In the genomic region with DNA sequence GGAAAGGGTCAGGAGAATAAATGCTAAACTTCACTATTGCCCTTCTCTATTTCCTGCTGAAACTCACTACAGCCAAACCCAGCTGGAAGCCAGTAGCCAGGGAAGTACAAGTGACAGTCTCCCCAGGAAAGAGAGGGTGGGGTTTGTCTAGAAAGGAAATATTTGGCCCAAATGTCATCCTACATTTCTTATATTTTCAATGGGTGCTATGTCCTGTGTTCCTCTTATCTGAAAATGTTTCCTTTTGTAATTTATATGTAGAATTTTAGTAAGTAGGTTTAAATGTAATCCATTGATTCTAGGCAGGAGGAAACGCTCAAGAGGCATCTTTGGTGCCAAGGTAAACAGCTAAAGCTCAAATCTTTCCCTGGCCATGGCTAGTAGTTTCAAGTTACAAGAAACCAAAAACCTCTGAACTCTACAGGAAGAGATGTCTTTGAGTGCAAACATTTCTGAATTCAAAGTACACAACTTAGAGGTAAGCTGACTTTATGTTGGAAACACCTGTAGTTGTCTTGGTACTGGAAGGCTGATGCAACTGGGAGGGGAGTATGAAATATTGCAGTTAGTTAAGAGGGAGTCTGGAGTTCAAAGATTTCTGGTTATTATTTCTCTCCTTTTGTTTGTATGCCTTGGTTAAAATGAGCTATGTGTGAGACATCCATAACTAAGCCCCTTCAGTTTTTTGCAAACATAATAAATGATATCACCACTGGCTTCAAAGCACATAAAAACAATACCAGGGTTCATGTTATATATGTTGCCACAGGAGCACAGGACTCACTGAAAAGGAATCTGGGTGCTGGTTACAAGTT, we compare ENCODE assay signal across 12 cellular contexts.
DNase-seq lines count a peak whose midpoint lies in the region; ATAC-seq and TF ChIP-seq lines count a peak whose summit lies in the region.
"Had no signal": no experiment of that assay in that cellular context is flagged by ENCODE, and none has a peak within 500 bp of the region (broad histone marks: within the 10 kb centered on the region; RNA-seq: fewer than 3 reads in every experiment).

No MANE protein-coding gene starts in this region.

- no peak for TF ChIP-seq POLR2A in GM18505 (IDR thresholded peaks at IDR 0.05; ENCODE audit: borderline replicate concordance, extremely low read depth, insufficient read depth, insufficient read length)

- no peaks in the 10 kb centered on the region for H3K36me3 Mint-ChIP-seq in Caco-2 (ENCODE audit: insufficient read depth, unreplicated experiment)
- H3K36me3 Mint-ChIP-seq in stimulated activated effector memory CD8-positive, alpha-beta T cell treated with anti-CD3 and anti-CD28 coated beads, Interleukin-12 subunit alpha, Interleukin-12 subunit beta, amount 100 ng/mL, for 72 hours = no peaks in the 10 kb centered on the region
- H3K36me3 Mint-ChIP-seq: CD14-positive monocyte had no signal

- no peak for TF ChIP-seq CTCF in Caco-2 (IDR thresholded peaks at IDR 0.05; ENCODE audit: insufficient read depth in 1 of 2, low read depth in 1 of 2, low read length in 1 of 2, severe bottlenecking in 1 of 2, unreplicated experiment in 1 of 2)

- no peaks in the 10 kb centered on the region for H3K4me1 ChIP-seq in Caco-2

- ATAC-seq in left lobe of liver = peak; percentile 72
- no peak for ATAC-seq in GM18505 (IDR thresholded peaks at IDR 0.05; ENCODE audit: unreplicated experiment)
- ATAC-seq in stimulated activated effector memory CD8-positive, alpha-beta T cell treated with anti-CD3 and anti-CD28 coated beads, Interleukin-12 subunit alpha, Interleukin-12 subunit beta, amount 100 ng/mL, for 72 hours = no peak

- H3K9me3 ChIP-seq in Caco-2 = no peaks in the 10 kb centered on the region

- intact Hi-C loops in Caco-2 (cut with micrococcal nuclease; ENCODE audit: unreplicated experiment) = loop anchor here (2.0 to 5.0 kb wide), 3 partner anchors 32 to 811 kb away; no protein-coding TSS in a partner anchor

- POLR2A ChIA-PET in Caco-2 (lab: Charles Lee) = no interaction called here

- CTCF ChIA-PET in Caco-2 (lab: Charles Lee) = no interaction called here

- H3K27me3 Mint-ChIP-seq in Caco-2 (ENCODE audit: insufficient read depth, unreplicated experiment) = no peaks in the 10 kb centered on the region

- no peak overlapping the region for H3K4me3 ChIP-seq in Caco-2 (ENCODE audit: low read depth, low read length)

- peak overlapping the region; percentile 16 for H3K27ac Mint-ChIP-seq in Caco-2 (ENCODE audit: unreplicated experiment)
- no peak overlapping the region for H3K27ac Mint-ChIP-seq in stimulated activated effector memory CD8-positive, alpha-beta T cell treated with anti-CD3 and anti-CD28 coated beads, Interleukin-12 subunit alpha, Interleukin-12 subunit beta, amount 100 ng/mL, for 72 hours
- H3K27ac Mint-ChIP-seq: CD14-positive monocyte; T-helper 2 cell treated with Interferon-gamma antibody and Interleukin-4, amounts not matched to agents 5 μg/mL and 100 μg/mL, for 36 hours had no signal

- no TSS peak for BruUV-seq in Caco-2 (replicated peaks; lab: Mats Ljungman, UMichigan)

- peaks cover 9% of the 10 kb centered on the region for H3K4me1 Mint-ChIP-seq in Caco-2 (ENCODE audit: low read depth, unreplicated experiment)
- H3K4me1 Mint-ChIP-seq in stimulated activated effector memory CD8-positive, alpha-beta T cell treated with anti-CD3 and anti-CD28 coated beads, Interleukin-12 subunit alpha, Interleukin-12 subunit beta, amount 100 ng/mL, for 72 hours = no peaks in the 10 kb centered on the region
- H3K4me1 Mint-ChIP-seq: CD14-positive monocyte had no signal

- DNase-seq in Caco-2 (peak in 1 of 2 experiments; percentile 37), NCI-H1417 treated with DMSO at 0.1 percent for 48 hours (lab: John Stamatoyannopoulos, UW) (peak; percentile 62), amniotic epithelial cell (ENCODE audit: low read depth) (peak; percentile 47), left lobe of liver (ENCODE audit: low spot score) (no peak), T1000 (lab: John Stamatoyannopoulos, UW) (no peak)
- DNase-seq in activated CD8-positive, alpha-beta memory T cell treated with anti-CD3 and anti-CD28 coated beads, Interleukin-2, amount 50 U/mL, for 4 hours = no peak
- no peak for DNase-seq in stimulated activated effector memory CD8-positive, alpha-beta T cell treated with anti-CD3 and anti-CD28 coated beads, Interleukin-12 subunit alpha, Interleukin-12 subunit beta, amount 100 ng/mL, for 72 hours (ENCODE audit: low spot score in 2 of 2)
- DNase-seq: MV-4-11 had no signal

- H3K9me3 Mint-ChIP-seq in Caco-2 (ENCODE audit: unreplicated experiment) = no peaks in the 10 kb centered on the region
- no peaks in the 10 kb centered on the region for H3K9me3 Mint-ChIP-seq in stimulated activated effector memory CD8-positive, alpha-beta T cell treated with anti-CD3 and anti-CD28 coated beads, Interleukin-12 subunit alpha, Interleukin-12 subunit beta, amount 100 ng/mL, for 72 hours
- H3K9me3 Mint-ChIP-seq: neural crest cell; T-helper 2 cell treated with Interferon-gamma antibody and Interleukin-4, amounts not matched to agents 5 μg/mL and 100 μg/mL, for 36 hours had no signal

- H3K36me3 ChIP-seq in Caco-2 (ENCODE audit: control insufficient read depth, insufficient read depth, low read length) = no peaks in the 10 kb centered on the region

- H3K4me3 Mint-ChIP-seq in Caco-2 (ENCODE audit: unreplicated experiment) = no peak overlapping the region
- no peak overlapping the region for H3K4me3 Mint-ChIP-seq in stimulated activated effector memory CD8-positive, alpha-beta T cell treated with anti-CD3 and anti-CD28 coated beads, Interleukin-12 subunit alpha, Interleukin-12 subunit beta, amount 100 ng/mL, for 72 hours
- H3K4me3 Mint-ChIP-seq: CD14-positive monocyte; neural crest cell; T-helper 2 cell treated with Interferon-gamma antibody and Interleukin-4, amounts not matched to agents 5 μg/mL and 100 μg/mL, for 36 hours had no signal

- no peaks in the 10 kb centered on the region for H3K27me3 ChIP-seq in Caco-2 (replicated peaks; ENCODE audit: control insufficient read depth, insufficient read depth, low read length)

Comparison
In these comparisons a context has a peak if more than half of its experiments do, and no peak if none do; other contexts are left out.
1. DNase-seq: peak in NCI-H1417 treated with DMSO at 0.1 percent for 48 hours (single experiment) and amniotic epithelial cell (single experiment); none in left lobe of liver (single experiment), T1000 (single experiment), activated CD8-positive, alpha-beta memory T cell treated with anti-CD3 and anti-CD28 coated beads, Interleukin-2, amount 50 U/mL, for 4 hours (single experiment) and stimulated activated effector memory CD8-positive, alpha-beta T cell treated with anti-CD3 and anti-CD28 coated beads, Interleukin-12 subunit alpha, Interleukin-12 subunit beta, amount 100 ng/mL, for 72 hours (0 of 2).